19 cellular contexts compared by ENCODE assay signal in the genomic region with DNA sequence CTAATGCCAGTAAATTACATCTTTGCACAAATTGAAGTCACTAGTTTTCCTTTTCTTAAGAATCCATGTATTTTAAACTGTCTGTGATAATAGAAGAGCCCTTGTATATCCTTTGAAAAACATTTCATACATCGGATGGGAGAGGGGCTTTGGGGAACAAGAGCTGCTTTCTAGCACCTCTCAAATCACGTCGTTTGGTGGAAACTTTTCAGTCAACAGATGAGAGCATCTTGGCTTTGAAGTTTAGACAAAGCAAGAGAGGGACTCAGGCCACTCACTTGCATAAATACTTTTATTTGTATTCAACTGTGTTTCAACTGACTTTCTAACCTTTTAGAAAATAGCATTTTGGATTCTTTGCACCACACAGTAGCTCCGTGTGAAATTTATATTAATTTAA.
DNase-seq lines count a peak whose midpoint lies in the region; ATAC-seq and TF ChIP-seq lines count a peak whose summit lies in the region.
"Had no signal": no experiment of that assay in that cellular context is flagged by ENCODE, and none has a peak within 500 bp of the region (broad histone marks: within the 10 kb centered on the region; RNA-seq: fewer than 3 reads in every experiment).

No MANE protein-coding gene starts in this region.

- no peak overlapping the region for H2AFZ ChIP-seq in GM23338

- H3K4me2 ChIP-seq in GM23338 = peak overlapping the region; percentile 4

- no peaks in the 10 kb centered on the region; the same call in 1 of the 2 replicates for H4K20me1 ChIP-seq in GM23338 (replicated peaks; ENCODE audit: insufficient read depth)

- H3K9me2 ChIP-seq in GM23338 (ENCODE audit: insufficient read depth) = no peaks in the 10 kb centered on the region

- DNase-seq in GM23338 (ENCODE audit: low spot score) (peak; percentile 42), endothelial cell (ENCODE audit: low spot score) (no peak), nephron progenitor cell (no peak), NCI-H226 (no peak), glomerular visceral epithelial cell (ENCODE audit: extremely low spot score) (no peak)
- no peak for DNase-seq in stimulated activated CD4-positive, alpha-beta T cell treated with anti-CD3 and anti-CD28 coated beads, Interleukin-15, amount 100 ng/mL, for 24 hours
- DNase-seq: BE2C; CD8-positive, alpha-beta T cell; COR-L47; DMS153; DMS79 treated with DMSO at 0.1 percent for 48 hours; EL; GDM1 had no signal

- ATAC-seq in GM23338 (peak; percentile 80), GM19328 (IDR thresholded peaks at IDR 0.05; ENCODE audit: unreplicated experiment) (no peak)
- ATAC-seq: CD8-positive, alpha-beta T cell; HCT116 had no signal

- H3K4me1 ChIP-seq in GM23338 (ENCODE audit: insufficient read depth) (peaks cover 41% of the 10 kb centered on the region), HUES6 (ENCODE audit: control insufficient read depth, insufficient read depth, low read length) (peaks cover 17% of the 10 kb centered on the region)
- H3K4me1 ChIP-seq: BE2C had no signal

- H3K4me3 Mint-ChIP-seq in GM23338 (no peak overlapping the region; the same call in 2 of the 3 replicates), endothelial cell (ENCODE audit: unreplicated experiment) (no peak overlapping the region), nephron progenitor cell (peak overlapping the region; percentile 53)
- H3K4me3 Mint-ChIP-seq: CD14-positive monocyte; CD8-positive, alpha-beta T cell; IgD-negative memory B cell had no signal

- H3K36me3 Mint-ChIP-seq in GM23338 (ENCODE audit: low read depth) (no peaks in the 10 kb centered on the region), endothelial cell (ENCODE audit: low read depth, unreplicated experiment) (no peaks in the 10 kb centered on the region), nephron progenitor cell (ENCODE audit: low read depth) (no peaks in the 10 kb centered on the region)
- H3K36me3 Mint-ChIP-seq: CD14-positive monocyte; CD8-positive, alpha-beta T cell; IgD-negative memory B cell had no signal

- peaks cover 97% of the 10 kb centered on the region for H3K79me2 ChIP-seq in GM23338 (replicated peaks; ENCODE audit: insufficient read depth)

- H3K9me3 ChIP-seq in HUES6 (ENCODE audit: control insufficient read depth, insufficient read depth, low read depth, low read length) = no peaks in the 10 kb centered on the region
- H3K9me3 ChIP-seq: BE2C had no signal

- H3K9ac ChIP-seq in HUES6 (ENCODE audit: low read length) = no peak overlapping the region

- H3K27me3 Mint-ChIP-seq in GM23338 (ENCODE audit: insufficient read depth, low read depth, poor library complexity) (no peaks in the 10 kb centered on the region), endothelial cell (ENCODE audit: unreplicated experiment) (no peaks in the 10 kb centered on the region), nephron progenitor cell (ENCODE audit: low read depth, poor library complexity) (no peaks in the 10 kb centered on the region)
- H3K27me3 Mint-ChIP-seq: IgD-negative memory B cell had no signal

- H3F3A ChIP-seq in GM23338 (replicated peaks; ENCODE audit: low read depth) = no peaks in the 10 kb centered on the region

- TF ChIP-seq CTCF in GM23338 (conservative IDR thresholded peaks at IDR 0.05; ENCODE audit: low read depth in 2 of 2) (no peak), endothelial cell (IDR thresholded peaks at IDR 0.05; ENCODE audit: unreplicated experiment) (no peak), nephron progenitor cell (IDR thresholded peaks at IDR 0.05) (no peak)

- H3K9me3 Mint-ChIP-seq in GM23338 (no peaks in the 10 kb centered on the region), endothelial cell (ENCODE audit: unreplicated experiment) (no peaks in the 10 kb centered on the region), nephron progenitor cell (no peaks in the 10 kb centered on the region)

- H3K27ac ChIP-seq in GM23338 (ENCODE audit: low read depth) (no peak overlapping the region; the same call in 1 of the 2 replicates), HUES6 (ENCODE audit: low read depth, low read length) (peak overlapping the region; percentile 44; the same call in 1 of the 2 replicates)
- H3K27ac ChIP-seq: HL-60 had no signal

- H3K27me3 ChIP-seq in GM23338 (ENCODE audit: insufficient read depth) (no peaks in the 10 kb centered on the region), HUES6 (ENCODE audit: control insufficient read depth, insufficient read depth, low read length) (no peaks in the 10 kb centered on the region)
- H3K27me3 ChIP-seq: BE2C had no signal

- H3K4me1 Mint-ChIP-seq in GM23338 = peaks cover 51% of the 10 kb centered on the region
- H3K4me1 Mint-ChIP-seq in endothelial cell (ENCODE audit: unreplicated experiment) = peaks cover 6% of the 10 kb centered on the region
- peaks cover 13% of the 10 kb centered on the region for H3K4me1 Mint-ChIP-seq in nephron progenitor cell
- H3K4me1 Mint-ChIP-seq: CD14-positive monocyte, IgD-negative memory B cell had no signal

- H3K36me3 ChIP-seq in GM23338 (ENCODE audit: insufficient read depth) (no peaks in the 10 kb centered on the region), HUES6 (ENCODE audit: control insufficient read depth, insufficient read depth, low read length) (no peaks in the 10 kb centered on the region)
- H3K36me3 ChIP-seq: BE2C had no signal

- no peak overlapping the region for H3K4me3 ChIP-seq in GM23338
- H3K4me3 ChIP-seq in HUES6 (ENCODE audit: low read depth, low read length) = no peak overlapping the region

- H3K27ac Mint-ChIP-seq in GM23338 (peak overlapping the region; percentile 26; the same call in 1 of the 2 replicates), endothelial cell (ENCODE audit: unreplicated experiment) (peak overlapping the region; percentile 59), nephron progenitor cell (no peak overlapping the region)
- H3K27ac Mint-ChIP-seq: CD14-positive monocyte; CD8-positive, alpha-beta T cell; IgD-negative memory B cell had no signal

TF ChIP-seq in GM23338, 12 proteins besides CTCF, POLR2A, EP300 and RAD21 (continues in another document):
- TF ChIP-seq STAT1 (IDR thresholded peaks at IDR 0.05; ENCODE audit: unreplicated experiment) = no peak
- TF ChIP-seq EZH2 (IDR thresholded peaks at IDR 0.05; ENCODE audit: low read depth, unreplicated experiment) = no peak
- no peak for TF ChIP-seq NANOG (IDR thresholded peaks at IDR 0.05; ENCODE audit: borderline replicate concordance)
- TF ChIP-seq ZNF331 (CRISPR knock-in tag; IDR thresholded peaks at IDR 0.05; ENCODE audit: low read depth) = no peak
- TF ChIP-seq CREB1 (CRISPR knock-in tag; IDR thresholded peaks at IDR 0.05; ENCODE audit: low read depth) = no peak
- TF ChIP-seq, protein P1, sequence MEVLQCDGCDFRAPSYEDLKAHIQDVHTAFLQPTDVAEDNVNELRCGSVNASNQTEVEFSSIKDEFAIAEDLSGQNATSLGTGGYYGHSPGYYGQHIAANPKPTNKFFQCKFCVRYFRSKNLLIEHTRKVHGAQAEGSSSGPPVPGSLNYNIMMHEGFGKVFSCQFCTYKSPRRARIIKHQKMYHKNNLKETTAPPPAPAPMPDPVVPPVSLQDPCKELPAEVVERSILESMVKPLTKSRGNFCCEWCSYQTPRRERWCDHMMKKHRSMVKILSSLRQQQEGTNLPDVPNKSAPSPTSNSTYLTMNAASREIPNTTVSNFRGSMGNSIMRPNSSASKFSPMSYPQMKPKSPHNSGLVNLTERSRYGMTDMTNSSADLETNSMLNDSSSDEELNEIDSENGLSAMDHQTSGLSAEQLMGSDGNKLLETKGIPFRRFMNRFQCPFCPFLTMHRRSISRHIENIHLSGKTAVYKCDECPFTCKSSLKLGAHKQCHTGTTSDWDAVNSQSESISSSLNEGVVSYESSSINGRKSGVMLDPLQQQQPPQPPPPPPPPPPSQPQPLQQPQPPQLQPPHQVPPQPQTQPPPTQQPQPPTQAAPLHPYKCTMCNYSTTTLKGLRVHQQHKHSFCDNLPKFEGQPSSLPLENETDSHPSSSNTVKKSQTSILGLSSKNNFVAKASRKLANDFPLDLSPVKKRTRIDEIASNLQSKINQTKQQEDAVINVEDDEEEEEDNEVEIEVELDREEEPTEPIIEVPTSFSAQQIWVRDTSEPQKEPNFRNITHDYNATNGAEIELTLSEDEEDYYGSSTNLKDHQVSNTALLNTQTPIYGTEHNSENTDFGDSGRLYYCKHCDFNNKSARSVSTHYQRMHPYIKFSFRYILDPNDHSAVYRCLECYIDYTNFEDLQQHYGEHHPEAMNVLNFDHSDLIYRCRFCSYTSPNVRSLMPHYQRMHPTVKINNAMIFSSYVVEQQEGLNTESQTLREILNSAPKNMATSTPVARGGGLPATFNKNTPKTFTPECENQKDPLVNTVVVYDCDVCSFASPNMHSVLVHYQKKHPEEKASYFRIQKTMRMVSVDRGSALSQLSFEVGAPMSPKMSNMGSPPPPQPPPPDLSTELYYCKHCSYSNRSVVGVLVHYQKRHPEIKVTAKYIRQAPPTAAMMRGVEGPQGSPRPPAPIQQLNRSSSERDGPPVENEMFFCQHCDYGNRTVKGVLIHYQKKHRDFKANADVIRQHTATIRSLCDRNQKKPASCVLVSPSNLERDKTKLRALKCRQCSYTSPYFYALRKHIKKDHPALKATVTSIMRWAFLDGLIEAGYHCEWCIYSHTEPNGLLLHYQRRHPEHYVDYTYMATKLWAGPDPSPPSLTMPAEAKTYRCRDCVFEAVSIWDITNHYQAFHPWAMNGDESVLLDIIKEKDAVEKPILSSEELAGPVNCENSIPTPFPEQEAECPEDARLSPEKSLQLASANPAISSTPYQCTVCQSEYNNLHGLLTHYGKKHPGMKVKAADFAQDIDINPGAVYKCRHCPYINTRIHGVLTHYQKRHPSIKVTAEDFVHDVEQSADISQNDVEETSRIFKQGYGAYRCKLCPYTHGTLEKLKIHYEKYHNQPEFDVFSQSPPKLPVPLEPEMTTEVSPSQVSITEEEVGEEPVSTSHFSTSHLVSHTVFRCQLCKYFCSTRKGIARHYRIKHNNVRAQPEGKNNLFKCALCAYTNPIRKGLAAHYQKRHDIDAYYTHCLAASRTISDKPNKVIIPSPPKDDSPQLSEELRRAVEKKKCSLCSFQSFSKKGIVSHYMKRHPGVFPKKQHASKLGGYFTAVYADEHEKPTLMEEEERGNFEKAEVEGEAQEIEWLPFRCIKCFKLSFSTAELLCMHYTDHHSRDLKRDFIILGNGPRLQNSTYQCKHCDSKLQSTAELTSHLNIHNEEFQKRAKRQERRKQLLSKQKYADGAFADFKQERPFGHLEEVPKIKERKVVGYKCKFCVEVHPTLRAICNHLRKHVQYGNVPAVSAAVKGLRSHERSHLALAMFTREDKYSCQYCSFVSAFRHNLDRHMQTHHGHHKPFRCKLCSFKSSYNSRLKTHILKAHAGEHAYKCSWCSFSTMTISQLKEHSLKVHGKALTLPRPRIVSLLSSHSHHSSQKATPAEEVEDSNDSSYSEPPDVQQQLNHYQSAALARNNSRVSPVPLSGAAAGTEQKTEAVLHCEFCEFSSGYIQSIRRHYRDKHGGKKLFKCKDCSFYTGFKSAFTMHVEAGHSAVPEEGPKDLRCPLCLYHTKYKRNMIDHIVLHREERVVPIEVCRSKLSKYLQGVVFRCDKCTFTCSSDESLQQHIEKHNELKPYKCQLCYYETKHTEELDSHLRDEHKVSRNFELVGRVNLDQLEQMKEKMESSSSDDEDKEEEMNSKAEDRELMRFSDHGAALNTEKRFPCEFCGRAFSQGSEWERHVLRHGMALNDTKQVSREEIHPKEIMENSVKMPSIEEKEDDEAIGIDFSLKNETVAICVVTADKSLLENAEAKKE (CRISPR knock-in tag; IDR thresholded peaks at IDR 0.05) = no peak
- TF ChIP-seq ZNF114 (CRISPR knock-in tag; IDR thresholded peaks at IDR 0.05) = no peak
